In the genomic region with DNA sequence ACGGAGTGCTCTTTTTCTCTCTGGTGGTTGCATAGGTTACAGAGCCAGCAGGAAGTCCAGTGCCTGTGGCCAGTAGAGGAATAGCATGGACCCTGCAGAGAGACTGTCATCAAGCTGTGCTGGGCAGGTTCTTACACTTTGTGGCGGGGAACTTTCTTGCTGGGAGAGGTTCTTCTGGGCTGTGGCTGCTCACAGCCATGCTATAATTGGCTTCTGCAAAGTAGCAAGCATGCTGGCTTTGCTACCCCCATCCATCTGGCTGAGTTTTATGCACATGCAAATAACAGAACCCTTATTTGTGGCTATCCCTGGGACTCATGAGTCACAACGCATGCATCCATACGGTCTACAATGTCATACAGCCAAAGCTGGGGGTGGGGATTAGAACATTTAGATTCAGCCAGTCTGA, we compare ENCODE assay signal across 13 cellular contexts.
A peak's percentile ranks its signal among the peaks of the same experiment; 100 is the strongest.
DNase-seq lines count a peak whose midpoint lies in the region; ATAC-seq, FAIRE-seq and TF ChIP-seq lines count a peak whose summit lies in the region.
"Had no signal": no experiment of that assay in that cellular context is flagged by ENCODE, and none has a peak within 500 bp of the region (broad histone marks: within the 10 kb centered on the region; RNA-seq: fewer than 3 reads in every experiment).

No MANE protein-coding gene starts in this region.

- peak; percentile 12 for TF ChIP-seq CTCF in AG09309 (IDR thresholded peaks at IDR 0.05; ENCODE audit: control insufficient read depth, insufficient read depth, low read depth, low read length, missing control alignments)
- TF ChIP-seq CTCF in bronchial epithelial cell (IDR thresholded peaks at IDR 0.05; ENCODE audit: insufficient read depth, low read length, severe bottlenecking) = no peak
- no peak for TF ChIP-seq CTCF in GM13977 (IDR thresholded peaks at IDR 0.05; ENCODE audit: extremely low read depth, insufficient read depth, missing control alignments)

- H3K27ac ChIP-seq in small intestine (ENCODE audit: low read depth in 1 of 2, low read length in 1 of 2) = no peak overlapping the region

- no peaks in the 10 kb centered on the region for H3K27me3 ChIP-seq in bronchial epithelial cell (ENCODE audit: control insufficient read depth, insufficient read depth, low read length)
- H3K27me3 ChIP-seq in small intestine (ENCODE audit: control insufficient read depth in 2 of 2, insufficient read depth in 2 of 2, low read length in 2 of 2) = no peaks in the 10 kb centered on the region

- H3K36me3 ChIP-seq in bronchial epithelial cell (ENCODE audit: control insufficient read depth, insufficient read depth, low read length) = no peaks in the 10 kb centered on the region
- H3K36me3 ChIP-seq in small intestine (ENCODE audit: control insufficient read depth in 2 of 2, insufficient read depth in 2 of 2, low read length in 2 of 2) = no peaks in the 10 kb centered on the region

- H3K4me3 ChIP-seq in AG09309 (ENCODE audit: control insufficient read depth, low read depth, low read length) = no peak overlapping the region
- no peak overlapping the region for H3K4me3 ChIP-seq in bronchial epithelial cell (ENCODE audit: low read depth, low read length)
- H3K4me3 ChIP-seq in small intestine (ENCODE audit: low read depth in 1 of 2, low read length in 2 of 2) = no peak overlapping the region

- DNase-seq in AG09309 (ENCODE audit: low read depth) (peak; percentile 18), HT1080 (ENCODE audit: low read depth) (peak; percentile 76), bronchial epithelial cell (ENCODE audit: low read depth) (peak; percentile 18), iris pigment epithelial cell (ENCODE audit: low read depth) (peak; percentile 26), small intestine (no peak), GM13977 (ENCODE audit: low spot score) (no peak)
- DNase-seq in stimulated activated CD4-positive, alpha-beta T cell treated with anti-CD3 and anti-CD28 coated beads, Interleukin-1b, Interleukin-23, amount 100 ng/mL, for 48 hours = no peak
- DNase-seq: COR-L47; effector CD4-positive, alpha-beta T cell; mammary epithelial cell; SIG-M5; stimulated activated CD4-positive, alpha-beta T cell treated with anti-CD3 and anti-CD28 coated beads, Interleukin-4, amount 100 ng/mL, for 24 hours had no signal

- ATAC-seq in HG02840 (IDR thresholded peaks at IDR 0.05; ENCODE audit: low FRiP score, unreplicated experiment) = no peak

- H3K4me1 ChIP-seq in small intestine (ENCODE audit: control insufficient read depth in 2 of 2, insufficient read depth in 1 of 2, low read depth in 1 of 2, low read length in 1 of 2) = no peaks in the 10 kb centered on the region

- H3K9me3 ChIP-seq in small intestine (ENCODE audit: control insufficient read depth, low read depth) = no peaks in the 10 kb centered on the region

- 57 to 62% (median 60%) methylated on average over 4 of the region's 4 CpGs for WGBS in small intestine, 3 donors

- FAIRE-seq in bronchial epithelial cell (lab: Jason Lieb, UNC) = no peak
- no peak for FAIRE-seq in small intestine (lab: Jason Lieb, UNC)

- in situ Hi-C loops in GM13977 (cut with MboI; ENCODE audit: low pct_unique_long_range_greater_than_20kb, low sequenced_read_pairs, unreplicated experiment) = no loop called here

Comparison
In these comparisons a context has a peak if more than half of its experiments do, and no peak if none do; other contexts are left out.
1. DNase-seq: peak in AG09309 (single experiment), HT1080 (single experiment), bronchial epithelial cell (single experiment) and iris pigment epithelial cell (single experiment); none in small intestine (single experiment), GM13977 (single experiment) and stimulated activated CD4-positive, alpha-beta T cell treated with anti-CD3 and anti-CD28 coated beads, Interleukin-1b, Interleukin-23, amount 100 ng/mL, for 48 hours (single experiment).